In genomic region chr11:18347471-18348125, GRCh38 we compare ENCODE assay signal across 13 cellular contexts. TPM values are rescaled to one million over a fixed set of nuclear protein-coding genes. Genes with fewer than 3 reads are reported as not detected.
DNase-seq lines count a peak whose midpoint lies in the region; TF ChIP-seq lines count a peak whose summit lies in the region.
"Had no signal": no experiment of that assay in that cellular context is flagged by ENCODE, and none has a peak within 500 bp of the region (broad histone marks: within the 10 kb centered on the region; RNA-seq: fewer than 3 reads in every experiment).

No MANE protein-coding gene starts in this region.

- DNase-seq in AG09319 (ENCODE audit: extremely low read depth, low read depth) (peak; percentile 53), ELR (ENCODE audit: low read depth) (peak; percentile 86), fibroblast of the conjunctiva (ENCODE audit: low read depth) (peak; percentile 31), retina (no peak), DMS53 treated with DMSO at 0.1 percent for 48 hours (lab: John Stamatoyannopoulos, UW; ENCODE audit: unreplicated experiment) (no peak), ovary (no peak)
- no peak for DNase-seq in activated T-helper 1 cell treated with anti-CD3 and anti-CD28 coated beads, Interleukin-12 subunit alpha, Interleukin-12 subunit beta, Interleukin-2, Interleukin-4 antibody, amounts not matched to agents 30 ng/mL and 10 ng/mL and 1 ng/mL, durations not matched to agents 14 hours and 24 hours and 36 hours (ENCODE audit: low spot score)
- no peak for DNase-seq in stimulated activated CD4-positive, alpha-beta T cell treated with anti-CD3 and anti-CD28 coated beads, Interleukin-15, amount 100 ng/mL, for 24 hours
- DNase-seq: Caco-2, SJCRH30 had no signal

- intact Hi-C loops in activated T-helper 1 cell treated with anti-CD3 and anti-CD28 coated beads, Interleukin-12 subunit alpha, Interleukin-12 subunit beta, Interleukin-2, Interleukin-4 antibody, amounts not matched to agents 30 ng/mL and 10 ng/mL and 1 ng/mL, durations not matched to agents 14 hours and 24 hours and 36 hours (cut with micrococcal nuclease) = no loop called here
- intact Hi-C loops in ovary (cut with DNase I) = no loop called here

- H3K4me1 ChIP-seq in ovary (ENCODE audit: insufficient read depth) = no peaks in the 10 kb centered on the region
- H3K4me1 ChIP-seq: Caco-2, SJCRH30, tibial nerve had no signal

- H3K36me3 ChIP-seq in ovary = no peaks in the 10 kb centered on the region

- WGBS in ovary, 3 donors = 83 to 88% (median 85%) methylated on average over 5 of the region's 5 CpGs

- H3K27me3 ChIP-seq in ovary = no peaks in the 10 kb centered on the region
- H3K27me3 ChIP-seq: SJCRH30, tibial nerve had no signal

- no peaks in the 10 kb centered on the region for H3K9me3 ChIP-seq in ovary
- H3K9me3 ChIP-seq: Caco-2, SJCRH30, tibial nerve had no signal

- H3K4me1 Mint-ChIP-seq in activated T-helper 1 cell treated with anti-CD3 and anti-CD28 coated beads, Interleukin-12 subunit alpha, Interleukin-12 subunit beta, Interleukin-2, Interleukin-4 antibody, amounts not matched to agents 30 ng/mL and 10 ng/mL and 1 ng/mL, durations not matched to agents 14 hours and 24 hours and 36 hours (ENCODE audit: low read depth) = peaks cover 15% of the 10 kb centered on the region
- H3K4me1 Mint-ChIP-seq: central memory CD8-positive, alpha-beta T cell had no signal

- no peak overlapping the region for H3K4me3 ChIP-seq in ovary
- H3K4me3 ChIP-seq: SJCRH30, tibial nerve had no signal

- no peak for TF ChIP-seq POLR2A in ovary (IDR thresholded peaks at IDR 0.05)

- H3K4me3 Mint-ChIP-seq in activated T-helper 1 cell treated with anti-CD3 and anti-CD28 coated beads, Interleukin-12 subunit alpha, Interleukin-12 subunit beta, Interleukin-2, Interleukin-4 antibody, amounts not matched to agents 30 ng/mL and 10 ng/mL and 1 ng/mL, durations not matched to agents 14 hours and 24 hours and 36 hours = no peak overlapping the region
- H3K4me3 Mint-ChIP-seq: central memory CD8-positive, alpha-beta T cell had no signal

- H3K9me3 Mint-ChIP-seq in activated T-helper 1 cell treated with anti-CD3 and anti-CD28 coated beads, Interleukin-12 subunit alpha, Interleukin-12 subunit beta, Interleukin-2, Interleukin-4 antibody, amounts not matched to agents 30 ng/mL and 10 ng/mL and 1 ng/mL, durations not matched to agents 14 hours and 24 hours and 36 hours = no peaks in the 10 kb centered on the region
- H3K9me3 Mint-ChIP-seq: activated naive CD4-positive, alpha-beta T cell treated with anti-CD3 and anti-CD28 coated beads, Interleukin-2, amount 50 U/mL, for 72 hours; central memory CD8-positive, alpha-beta T cell had no signal

- H3K27ac ChIP-seq in ovary = no peak overlapping the region
- H3K27ac ChIP-seq: SJCRH30, tibial nerve had no signal

- no peaks in the 10 kb centered on the region for H3K27me3 Mint-ChIP-seq in activated T-helper 1 cell treated with anti-CD3 and anti-CD28 coated beads, Interleukin-12 subunit alpha, Interleukin-12 subunit beta, Interleukin-2, Interleukin-4 antibody, amounts not matched to agents 30 ng/mL and 10 ng/mL and 1 ng/mL, durations not matched to agents 14 hours and 24 hours and 36 hours (ENCODE audit: insufficient read depth)
- H3K27me3 Mint-ChIP-seq: central memory CD8-positive, alpha-beta T cell had no signal

- peaks cover 40% of the 10 kb centered on the region for H3K36me3 Mint-ChIP-seq in activated T-helper 1 cell treated with anti-CD3 and anti-CD28 coated beads, Interleukin-12 subunit alpha, Interleukin-12 subunit beta, Interleukin-2, Interleukin-4 antibody, amounts not matched to agents 30 ng/mL and 10 ng/mL and 1 ng/mL, durations not matched to agents 14 hours and 24 hours and 36 hours (ENCODE audit: low read depth)

- peak overlapping the region; percentile 35 for H3K27ac Mint-ChIP-seq in activated T-helper 1 cell treated with anti-CD3 and anti-CD28 coated beads, Interleukin-12 subunit alpha, Interleukin-12 subunit beta, Interleukin-2, Interleukin-4 antibody, amounts not matched to agents 30 ng/mL and 10 ng/mL and 1 ng/mL, durations not matched to agents 14 hours and 24 hours and 36 hours

- TF ChIP-seq EP300 in ovary (IDR thresholded peaks at IDR 0.05) = no peak

- no peak for TF ChIP-seq CTCF in AG09319 (IDR thresholded peaks at IDR 0.05; ENCODE audit: low read depth, low read length)
- no peak for TF ChIP-seq CTCF in ovary (IDR thresholded peaks at IDR 0.05)

RNA-seq across cellular contexts. Expression of gene GTF2H1, which starts 25.2 kb away (rescaled TPM):
- total RNA-seq in activated T-helper 1 cell treated with anti-CD3 and anti-CD28 coated beads, Interleukin-12 subunit alpha, Interleukin-12 subunit beta, Interleukin-2, Interleukin-4 antibody, amounts not matched to agents 30 ng/mL and 10 ng/mL and 1 ng/mL, durations not matched to agents 14 hours and 24 hours and 36 hours = 52.2 and 56.9 TPM in 2 replicates
- total RNA-seq in ovary = 10 to 100 TPM; 30.0 to 48.3 (median 38.3) TPM
- polyA plus RNA-seq in ovary = 10 to 100 TPM; 23.9 to 41.0 TPM

RNA-seq across cellular contexts. Expression of gene HPS5, which starts 25.7 kb away (rescaled TPM):
- total RNA-seq in activated T-helper 1 cell treated with anti-CD3 and anti-CD28 coated beads, Interleukin-12 subunit alpha, Interleukin-12 subunit beta, Interleukin-2, Interleukin-4 antibody, amounts not matched to agents 30 ng/mL and 10 ng/mL and 1 ng/mL, durations not matched to agents 14 hours and 24 hours and 36 hours = 19.9 and 21.4 TPM in 2 replicates
- total RNA-seq in ovary = 10 to 100 TPM; 17.5 to 32.7 (median 18.5) TPM
- polyA plus RNA-seq in ovary = 10 to 100 TPM; 11.0 to 19.0 TPM

RNA-seq across cellular contexts. Expression of gene LDHA, which starts 46.8 kb away (rescaled TPM):
- 1,448 and 1,455 TPM in 2 replicates for total RNA-seq in activated T-helper 1 cell treated with anti-CD3 and anti-CD28 coated beads, Interleukin-12 subunit alpha, Interleukin-12 subunit beta, Interleukin-2, Interleukin-4 antibody, amounts not matched to agents 30 ng/mL and 10 ng/mL and 1 ng/mL, durations not matched to agents 14 hours and 24 hours and 36 hours
- total RNA-seq in ovary = 100 to 1,000 TPM; 110 to 398 (median 199) TPM
- 100 to 1,000 TPM; 130 to 444 TPM for polyA plus RNA-seq in ovary

Comparison
In these comparisons a context has a peak if more than half of its experiments do, and no peak if none do; other contexts are left out.
1. DNase-seq: peak in AG09319 (single experiment), ELR (single experiment) and fibroblast of the conjunctiva (single experiment); none in activated T-helper 1 cell treated with anti-CD3 and anti-CD28 coated beads, Interleukin-12 subunit alpha, Interleukin-12 subunit beta, Interleukin-2, Interleukin-4 antibody, amounts not matched to agents 30 ng/mL and 10 ng/mL and 1 ng/mL, durations not matched to agents 14 hours and 24 hours and 36 hours (single experiment), retina (single experiment), stimulated activated CD4-positive, alpha-beta T cell treated with anti-CD3 and anti-CD28 coated beads, Interleukin-15, amount 100 ng/mL, for 24 hours (single experiment), DMS53 treated with DMSO at 0.1 percent for 48 hours (single experiment) and ovary (0 of 5).